ENCODE assay signal across 22 cellular contexts in genomic region chr9:108397286-108397685, GRCh38.
"Had no signal": no experiment of that assay in that cellular context is flagged by ENCODE, and none has a peak within 500 bp of the region (broad histone marks: within the 10 kb centered on the region; RNA-seq: fewer than 3 reads in every experiment).

No MANE protein-coding gene starts in this region.

- H3K4me3 ChIP-seq: coronary artery, dorsolateral prefrontal cortex, esophagus muscularis mucosa, gastrocnemius medialis, heart right ventricle, left lung, lower lobe of right lung had no signal

- H3K4me1 ChIP-seq: esophagus muscularis mucosa, gastrocnemius medialis, heart right ventricle, left lung, lower lobe of right lung had no signal

- DNase-seq: dermis blood vessel endothelial cell; dorsolateral prefrontal cortex; effector CD4-positive, alpha-beta T cell; effector memory CD4-positive, alpha-beta T cell; foreskin melanocyte; gastrocnemius medialis; glutamatergic neuron; head of caudate nucleus; heart right ventricle; hippocampal formation; left cardiac atrium; left lung; left ventricle myocardium superior; lower lobe of right lung; mesendoderm; naive thymus-derived CD4-positive, alpha-beta T cell; natural killer cell had no signal

- H3K9me3 ChIP-seq: gastrocnemius medialis had no signal

- H3K36me3 ChIP-seq: esophagus muscularis mucosa, gastrocnemius medialis, heart right ventricle, left lung, lower lobe of right lung had no signal

- H3K27ac ChIP-seq: coronary artery, dorsolateral prefrontal cortex, esophagus muscularis mucosa, gastrocnemius medialis, heart right ventricle, left lung, lower lobe of right lung had no signal

- H3K27me3 ChIP-seq: dorsolateral prefrontal cortex, esophagus muscularis mucosa, gastrocnemius medialis, heart right ventricle, left lung had no signal

- FAIRE-seq: endothelial cell of umbilical vein, islet of Langerhans, keratinocyte had no signal

- ATAC-seq: gastrocnemius medialis; heart right ventricle; left cardiac atrium; left lung; left ventricle myocardium superior; lower lobe of right lung; naive thymus-derived CD4-positive, alpha-beta T cell; natural killer cell had no signal
